ENCODE assay signal across 1 cellular context in the genomic region with DNA sequence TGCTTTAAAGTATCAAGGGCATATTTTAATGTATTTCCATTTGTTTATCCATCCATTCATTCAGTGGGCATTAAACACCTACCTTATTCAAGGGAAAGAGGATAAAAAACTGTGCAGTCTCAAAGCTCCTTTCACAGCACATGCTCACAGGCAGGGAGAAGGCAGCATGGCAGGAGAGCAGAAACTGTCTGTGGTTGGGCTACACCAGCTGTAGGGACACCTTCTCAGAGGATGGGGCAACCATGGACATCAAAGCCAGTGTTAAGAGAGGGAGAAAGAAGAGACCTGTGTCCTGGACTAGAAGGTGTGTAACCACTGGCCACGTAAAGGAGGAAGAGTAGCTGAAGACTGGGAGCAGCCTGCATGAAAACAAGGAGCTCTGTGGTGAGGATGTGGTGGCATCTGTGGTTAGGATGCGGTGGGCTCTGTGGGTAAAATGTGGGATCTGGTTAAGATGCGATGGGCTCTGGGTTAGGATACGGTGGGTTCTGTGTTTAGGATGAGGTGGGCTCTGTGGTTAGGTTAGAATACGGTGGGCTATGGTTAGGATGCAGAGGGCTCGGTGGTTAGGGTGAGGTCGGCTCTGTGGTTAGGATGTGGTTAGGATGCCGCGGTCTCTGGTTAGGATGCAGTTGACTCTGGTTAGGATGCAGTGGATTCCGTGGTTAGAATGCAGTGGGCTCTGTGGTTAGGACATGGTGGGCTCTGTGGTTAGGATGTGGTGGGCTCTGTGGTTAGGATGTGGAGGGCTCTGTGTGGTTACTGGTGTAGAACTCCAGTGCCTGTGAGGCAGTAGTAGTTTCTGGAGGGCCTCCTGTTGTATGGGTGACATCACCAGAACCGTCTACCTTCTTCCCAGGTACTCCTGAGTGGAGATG.
TF ChIP-seq lines count a peak whose summit lies in the region.

No MANE protein-coding gene starts in this region.

TF ChIP-seq in SK-N-SH treated with all-trans-retinoic acid at 6 μM for 48 hours, 23 proteins besides CTCF, POLR2A, EP300 and RAD21 (continued from another document):
- TF ChIP-seq, protein P1, sequence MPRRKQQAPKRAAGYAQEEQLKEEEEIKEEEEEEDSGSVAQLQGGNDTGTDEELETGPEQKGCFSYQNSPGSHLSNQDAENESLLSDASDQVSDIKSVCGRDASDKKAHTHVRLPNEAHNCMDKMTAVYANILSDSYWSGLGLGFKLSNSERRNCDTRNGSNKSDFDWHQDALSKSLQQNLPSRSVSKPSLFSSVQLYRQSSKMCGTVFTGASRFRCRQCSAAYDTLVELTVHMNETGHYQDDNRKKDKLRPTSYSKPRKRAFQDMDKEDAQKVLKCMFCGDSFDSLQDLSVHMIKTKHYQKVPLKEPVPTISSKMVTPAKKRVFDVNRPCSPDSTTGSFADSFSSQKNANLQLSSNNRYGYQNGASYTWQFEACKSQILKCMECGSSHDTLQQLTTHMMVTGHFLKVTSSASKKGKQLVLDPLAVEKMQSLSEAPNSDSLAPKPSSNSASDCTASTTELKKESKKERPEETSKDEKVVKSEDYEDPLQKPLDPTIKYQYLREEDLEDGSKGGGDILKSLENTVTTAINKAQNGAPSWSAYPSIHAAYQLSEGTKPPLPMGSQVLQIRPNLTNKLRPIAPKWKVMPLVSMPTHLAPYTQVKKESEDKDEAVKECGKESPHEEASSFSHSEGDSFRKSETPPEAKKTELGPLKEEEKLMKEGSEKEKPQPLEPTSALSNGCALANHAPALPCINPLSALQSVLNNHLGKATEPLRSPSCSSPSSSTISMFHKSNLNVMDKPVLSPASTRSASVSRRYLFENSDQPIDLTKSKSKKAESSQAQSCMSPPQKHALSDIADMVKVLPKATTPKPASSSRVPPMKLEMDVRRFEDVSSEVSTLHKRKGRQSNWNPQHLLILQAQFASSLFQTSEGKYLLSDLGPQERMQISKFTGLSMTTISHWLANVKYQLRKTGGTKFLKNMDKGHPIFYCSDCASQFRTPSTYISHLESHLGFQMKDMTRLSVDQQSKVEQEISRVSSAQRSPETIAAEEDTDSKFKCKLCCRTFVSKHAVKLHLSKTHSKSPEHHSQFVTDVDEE (CRISPR knock-in tag; IDR thresholded peaks at IDR 0.05) = no peak
- TF ChIP-seq CSDC2 (CRISPR knock-in tag; IDR thresholded peaks at IDR 0.05) (no peak), BACH2 (CRISPR knock-in tag; IDR thresholded peaks at IDR 0.05; ENCODE audit: borderline replicate concordance) (no peak), ZNF565 (CRISPR knock-in tag; conservative IDR thresholded peaks at IDR 0.05; ENCODE audit: low read depth) (no peak)
